30 cellular contexts compared by ENCODE assay signal in genomic region chr3:44019736-44020135, GRCh38.
DNase-seq lines count a peak whose midpoint lies in the region; ATAC-seq and TF ChIP-seq lines count a peak whose summit lies in the region.
"Had no signal": no experiment of that assay in that cellular context is flagged by ENCODE, and none has a peak within 500 bp of the region (broad histone marks: within the 10 kb centered on the region; RNA-seq: fewer than 3 reads in every experiment).

No MANE protein-coding gene starts in this region.

- H2BK120ac ChIP-seq in neuronal stem cell (ENCODE audit: low read depth, low read length): no peak overlapping the region

- H3K36me3 ChIP-seq in H7 (replicated peaks; ENCODE audit: control insufficient read depth, insufficient read depth, low read length) (no peaks in the 10 kb centered on the region), neuronal stem cell (replicated peaks in 1 of 2; ENCODE audit: control insufficient read depth in 2 of 2, insufficient read depth in 2 of 2, low read length in 2 of 2) (no peaks in the 10 kb centered on the region)
- no peaks in the 10 kb centered on the region for H3K36me3 ChIP-seq in CD4-positive, alpha-beta memory T cell (ENCODE audit: insufficient read depth, low read length)
- H3K36me3 ChIP-seq: prostate gland, upper lobe of left lung had no signal

- H3K9ac ChIP-seq in neuronal stem cell (ENCODE audit: low read depth, low read length, poor library complexity): no peak overlapping the region

- peak overlapping the region; percentile 58 for H3K4me2 ChIP-seq in neuronal stem cell (ENCODE audit: insufficient read depth, low read length, poor library complexity, severe bottlenecking)
- H3K4me2 ChIP-seq: hepatocyte had no signal

- no peak overlapping the region for H4K91ac ChIP-seq in neuronal stem cell (ENCODE audit: low read depth, low read length, poor library complexity)

- H2BK15ac ChIP-seq in neuronal stem cell (ENCODE audit: low read length): no peak overlapping the region

- no peaks in the 10 kb centered on the region for H3K9me3 ChIP-seq in neuronal stem cell (replicated peaks in 1 of 2; ENCODE audit: control insufficient read depth in 2 of 2, insufficient read depth in 1 of 2, low read depth in 1 of 2, low read length in 2 of 2)
- no peaks in the 10 kb centered on the region for H3K9me3 ChIP-seq in T-helper 17 cell (ENCODE audit: control insufficient read depth, low read length, poor library complexity, severe bottlenecking)
- H3K9me3 ChIP-seq in CD4-positive, alpha-beta memory T cell (ENCODE audit: control insufficient read depth in 1 of 2, low read length in 2 of 2): no peaks in the 10 kb centered on the region
- H3K9me3 ChIP-seq: prostate gland, upper lobe of left lung had no signal

- H3K27me3 ChIP-seq in H7 (ENCODE audit: control insufficient read depth, insufficient read depth, low read length) (peaks cover 22% of the 10 kb centered on the region), neuronal stem cell (ENCODE audit: control insufficient read depth in 3 of 3, insufficient read depth in 3 of 3, low read depth in 1 of 3, low read length in 3 of 3) (peaks cover 0 to 62% (median 0%) of the 10 kb centered on the region in 3 experiments)
- peaks cover 9% of the 10 kb centered on the region for H3K27me3 ChIP-seq in CD4-positive, alpha-beta memory T cell (ENCODE audit: insufficient read depth, low read length)

- DNase-seq in H7 (peak; percentile 54), NCI-H2227 treated with DMSO at 0.1 percent for 48 hours (lab: John Stamatoyannopoulos, UW) (peak; percentile 66), fibroblast of the aortic adventitia (ENCODE audit: low read depth) (peak; percentile 31), neuronal stem cell (ENCODE audit: low spot score) (no peak), T-helper 17 cell (no peak), T-helper 9 cell (no peak)
- no peak for DNase-seq in CD4-positive, alpha-beta memory T cell
- DNase-seq: activated CD4-positive, alpha-beta T cell treated with anti-CD3 and anti-CD28 coated beads, Interleukin-2, amount 50 U/mL, for 1 hour; CD8-positive, alpha-beta memory T cell; dermis blood vessel endothelial cell; DND-41; foreskin melanocyte; Kasumi-1; kidney; NCI-H1048; NCI-H2171; NCI-H82; PC-3; SIG-M5; small intestine; stimulated activated CD4-positive, alpha-beta T cell treated with anti-CD3 and anti-CD28 coated beads, Interleukin-2, amount 100 ng/mL, for 48 hours; stimulated activated naive CD8-positive, alpha-beta T cell treated with anti-CD3 and anti-CD28 coated beads, Interleukin-15, amount 100 ng/mL, for 72 hours; upper lobe of left lung had no signal

- H2BK12ac ChIP-seq in neuronal stem cell (ENCODE audit: low read length): no peak overlapping the region

- H2AK5ac ChIP-seq in neuronal stem cell (ENCODE audit: low read depth, low read length): no peak overlapping the region

- no CpG with 5 or more reads among the region's 7 CpGs for WGBS in neuronal stem cell (ENCODE audit: extremely low coverage in 2 of 2, insufficient read length in 2 of 2, insufficient replicate concordance in 1 of 2), 2 donors

- peaks cover 70% of the 10 kb centered on the region for H3K27me3 Mint-ChIP-seq in T-helper 17 cell
- peaks cover 22 to 37% of the 10 kb centered on the region in 2 donors for H3K27me3 Mint-ChIP-seq in CD4-positive, alpha-beta memory T cell

- no peak overlapping the region for H3K4me3 Mint-ChIP-seq in T-helper 17 cell
- no peak overlapping the region for H3K4me3 Mint-ChIP-seq in CD4-positive, alpha-beta memory T cell
- H3K4me3 Mint-ChIP-seq: CD8-positive, alpha-beta memory T cell; memory B cell; nephron; stimulated activated naive CD8-positive, alpha-beta T cell treated with anti-CD3 and anti-CD28 coated beads, Interleukin-15, amount 100 ng/mL, for 72 hours had no signal

- H3K23ac ChIP-seq in neuronal stem cell (ENCODE audit: low read depth, low read length, poor library complexity): no peak overlapping the region

- no peak overlapping the region for H2AFZ ChIP-seq in neuronal stem cell (ENCODE audit: low read length)
- H2AFZ ChIP-seq: hepatocyte had no signal

- H4K8ac ChIP-seq in neuronal stem cell (ENCODE audit: low read depth, low read length): no peak overlapping the region

- no peak for ATAC-seq in T-helper 17 cell
- ATAC-seq in GM18498 (IDR thresholded peaks at IDR 0.05; ENCODE audit: unreplicated experiment): no peak
- ATAC-seq: PC-3; stimulated activated naive CD8-positive, alpha-beta T cell treated with anti-CD3 and anti-CD28 coated beads, Interleukin-15, amount 100 ng/mL, for 72 hours had no signal

- peaks cover 3% of the 10 kb centered on the region for H3K4me1 Mint-ChIP-seq in T-helper 17 cell
- peaks cover 0 to 5% (median 2%) of the 10 kb centered on the region in 4 donors for H3K4me1 Mint-ChIP-seq in CD4-positive, alpha-beta memory T cell

- POLR2A ChIA-PET in CD4-positive, alpha-beta memory T cell (lab: Charles Lee; ENCODE audit: partially characterized antibody): no interaction called here

- no peak for TF ChIP-seq CTCF in fibroblast of the aortic adventitia (IDR thresholded peaks at IDR 0.05; ENCODE audit: insufficient read depth, low read length)

- H3K18ac ChIP-seq in neuronal stem cell (ENCODE audit: low read length): peak overlapping the region; percentile 72

- H3K27ac ChIP-seq in neuronal stem cell (replicated peaks; ENCODE audit: low read length): peak overlapping the region; percentile 57
- no peak overlapping the region for H3K27ac ChIP-seq in CD4-positive, alpha-beta memory T cell (ENCODE audit: low read depth, low read length)
- H3K27ac ChIP-seq: hepatocyte, prostate gland, upper lobe of left lung, VCaP had no signal

- H3K27ac Mint-ChIP-seq in T-helper 17 cell: no peak overlapping the region
- no peak overlapping the region for H3K27ac Mint-ChIP-seq in CD4-positive, alpha-beta memory T cell
- H3K27ac Mint-ChIP-seq: activated T-helper 2 cell treated with anti-CD3 and anti-CD28 coated beads, Interferon-gamma antibody, Interleukin-2, Interleukin-4, amounts not matched to agents 10 μg/mL and 5 μg/mL and 100 μg/mL, durations not matched to agents 14 hours and 24 hours and 36 hours; CD8-positive, alpha-beta memory T cell; memory B cell; nephron; stimulated activated naive CD8-positive, alpha-beta T cell treated with anti-CD3 and anti-CD28 coated beads, Interleukin-15, amount 100 ng/mL, for 72 hours had no signal

- no peaks in the 10 kb centered on the region for H3K79me1 ChIP-seq in neuronal stem cell (ENCODE audit: low read depth, low read length)

- no peak overlapping the region for H3K4ac ChIP-seq in neuronal stem cell (ENCODE audit: low read length)

- H3K36me3 Mint-ChIP-seq in T-helper 17 cell (ENCODE audit: low read depth): peaks cover 2% of the 10 kb centered on the region
- H3K36me3 Mint-ChIP-seq in CD4-positive, alpha-beta memory T cell: no peaks in the 10 kb centered on the region
- H3K36me3 Mint-ChIP-seq: CD8-positive, alpha-beta memory T cell; memory B cell had no signal

- H3K9me3 Mint-ChIP-seq in CD4-positive, alpha-beta memory T cell: no peaks in the 10 kb centered on the region
- H3K9me3 Mint-ChIP-seq: activated T-helper 2 cell treated with anti-CD3 and anti-CD28 coated beads, Interferon-gamma antibody, Interleukin-2, Interleukin-4, amounts not matched to agents 10 μg/mL and 5 μg/mL and 100 μg/mL, durations not matched to agents 14 hours and 24 hours and 36 hours; CD8-positive, alpha-beta memory T cell; memory B cell; nephron; stimulated activated naive CD8-positive, alpha-beta T cell treated with anti-CD3 and anti-CD28 coated beads, Interleukin-15, amount 100 ng/mL, for 72 hours had no signal

- peaks cover 0 to 11% of the 10 kb centered on the region in 2 donors for H3K4me1 ChIP-seq in neuronal stem cell (ENCODE audit: control insufficient read depth in 2 of 2, insufficient read depth in 1 of 2, low read depth in 1 of 2, low read length in 2 of 2)
- no peaks in the 10 kb centered on the region for H3K4me1 ChIP-seq in CD4-positive, alpha-beta memory T cell (ENCODE audit: insufficient read depth, low read length)

- H2BK5ac ChIP-seq in neuronal stem cell (ENCODE audit: low read length): no peak overlapping the region

- no peak overlapping the region for H3K14ac ChIP-seq in neuronal stem cell (ENCODE audit: low read length)

- H3K4me3 ChIP-seq in H7 (ENCODE audit: insufficient read depth, low read depth, low read length): no peak overlapping the region
- H3K4me3 ChIP-seq in fibroblast of the aortic adventitia (ENCODE audit: low read depth, low read length): no peak overlapping the region
- H3K4me3 ChIP-seq in neuronal stem cell (ENCODE audit: low read length in 2 of 2): no peak overlapping the region
- H3K4me3 ChIP-seq in CD4-positive, alpha-beta memory T cell (ENCODE audit: low read length in 2 of 2): no peak overlapping the region
- H3K4me3 ChIP-seq: hepatocyte, prostate gland, upper lobe of left lung had no signal

- CTCF ChIA-PET in CD4-positive, alpha-beta memory T cell (lab: Charles Lee; ENCODE audit: partially characterized antibody): no interaction called here

- intact Hi-C loops in CD4-positive, alpha-beta memory T cell (cut with micrococcal nuclease): no loop called here

Comparison
In these comparisons a context has a peak if more than half of its experiments do, and no peak if none do; other contexts are left out.
1. DNase-seq: peak in H7 (single experiment), NCI-H2227 treated with DMSO at 0.1 percent for 48 hours (single experiment) and fibroblast of the aortic adventitia (single experiment); none in neuronal stem cell (single experiment), T-helper 17 cell (0 of 3), CD4-positive, alpha-beta memory T cell (0 of 5) and T-helper 9 cell (single experiment).